In the genomic region with DNA sequence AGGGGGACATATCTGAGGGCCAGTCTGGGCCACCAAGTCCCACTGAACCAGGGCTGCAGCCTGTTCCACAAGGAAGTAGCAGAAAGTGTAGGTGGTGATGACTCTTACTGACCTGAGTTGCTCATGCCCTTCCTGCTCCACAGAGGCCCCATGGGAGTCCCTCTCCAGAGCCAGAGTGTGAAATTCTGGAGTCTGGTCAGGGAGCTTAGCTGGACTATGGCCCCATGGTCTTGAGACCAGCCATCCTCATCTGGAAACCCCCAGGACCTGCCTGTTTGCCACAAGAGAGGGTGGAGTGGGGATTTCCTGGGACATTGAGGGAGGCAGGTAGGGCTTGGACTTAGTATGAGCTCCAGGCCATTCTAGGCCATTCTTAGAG, we compare ENCODE assay signal across 11 cellular contexts. TPM values are rescaled to one million over a fixed set of nuclear protein-coding genes. Genes with fewer than 3 reads are reported as not detected.
DNase-seq lines count a peak whose midpoint lies in the region; ATAC-seq and TF ChIP-seq lines count a peak whose summit lies in the region.
"Had no signal": no experiment of that assay in that cellular context is flagged by ENCODE, and none has a peak within 500 bp of the region (broad histone marks: within the 10 kb centered on the region; RNA-seq: fewer than 3 reads in every experiment).

No MANE protein-coding gene starts in this region.

- peak overlapping the region; percentile 85 for H3K4me3 Mint-ChIP-seq in activated T-helper 17 cell treated with anti-CD3 and anti-CD28 coated beads, Interleukin-2, amount 50 U/mL, for 72 hours
- no peak overlapping the region for H3K4me3 Mint-ChIP-seq in activated naive CD4-positive, alpha-beta T cell treated with anti-CD3 and anti-CD28 coated beads, Interleukin-2, amount 10 ng/mL, durations not matched to agents 7 days and 5 days

- peak overlapping the region; percentile 4 to 82 (median 75); a peak in 20 of 22 replicates for H3K27ac ChIP-seq in BLaER1 treated with 17β-estradiol and CSF1 and Interleukin-3, amounts not matched to agents 10 nM and 100 nM
- peak overlapping the region in 2 of 4 donors; percentile 7 to 17 for H3K27ac ChIP-seq in sigmoid colon

- intact Hi-C loops in mucosa of descending colon (cut with DNase I, micrococcal nuclease) (no loop called here), sigmoid colon (cut with DNase I) (no loop called here)

- H3K27me3 Mint-ChIP-seq in activated T-helper 17 cell treated with anti-CD3 and anti-CD28 coated beads, Interleukin-2, amount 50 U/mL, for 72 hours = no peaks in the 10 kb centered on the region
- H3K27me3 Mint-ChIP-seq in activated naive CD4-positive, alpha-beta T cell treated with anti-CD3 and anti-CD28 coated beads, Interleukin-2, amount 10 ng/mL, durations not matched to agents 7 days and 5 days = peaks cover 65% of the 10 kb centered on the region

- no peaks in the 10 kb centered on the region for H3K9me3 ChIP-seq in BLaER1 treated with 17β-estradiol and CSF1 and Interleukin-3, amounts not matched to agents 10 nM and 100 nM (replicated peaks in 1 of 11)
- H3K9me3 ChIP-seq in mucosa of descending colon (no peaks in the 10 kb centered on the region), sigmoid colon (no peaks in the 10 kb centered on the region)
- H3K9me3 ChIP-seq: BE2C had no signal

- H4K20me1 ChIP-seq in BLaER1 treated with 17β-estradiol and CSF1 and Interleukin-3, amounts not matched to agents 10 nM and 100 nM = peaks cover 0 to 32% (median 12%) of the 10 kb centered on the region in 11 experiments; a peak in 13 of 22 replicates

- no peak for TF ChIP-seq EP300 in sigmoid colon (IDR thresholded peaks at IDR 0.05)

- no peak overlapping the region for H3K27ac Mint-ChIP-seq in activated T-helper 17 cell treated with anti-CD3 and anti-CD28 coated beads, Interleukin-2, amount 50 U/mL, for 72 hours
- no peak overlapping the region for H3K27ac Mint-ChIP-seq in activated naive CD4-positive, alpha-beta T cell treated with anti-CD3 and anti-CD28 coated beads, Interleukin-2, amount 10 ng/mL, durations not matched to agents 7 days and 5 days

- peaks cover 15% of the 10 kb centered on the region for H3K4me1 Mint-ChIP-seq in activated T-helper 17 cell treated with anti-CD3 and anti-CD28 coated beads, Interleukin-2, amount 50 U/mL, for 72 hours
- H3K4me1 Mint-ChIP-seq in activated naive CD4-positive, alpha-beta T cell treated with anti-CD3 and anti-CD28 coated beads, Interleukin-2, amount 10 ng/mL, durations not matched to agents 7 days and 5 days = peaks cover 35% of the 10 kb centered on the region

- TF ChIP-seq CTCF in mucosa of descending colon (IDR thresholded peaks at IDR 0.05) (no peak), sigmoid colon (IDR thresholded peaks at IDR 0.05) (no peak)

- peaks cover 35 to 49% (median 44%) of the 10 kb centered on the region in 10 experiments for H3K4me1 ChIP-seq in BLaER1 treated with 17β-estradiol and CSF1 and Interleukin-3, amounts not matched to agents 10 nM and 100 nM
- H3K4me1 ChIP-seq in mucosa of descending colon (ENCODE audit: low read depth) = peaks cover 20% of the 10 kb centered on the region
- H3K4me1 ChIP-seq in sigmoid colon = peaks cover 0 to 19% (median 18%) of the 10 kb centered on the region in 4 donors

- peaks cover 0 to 6% (median 0%) of the 10 kb centered on the region in 11 experiments; a peak in 5 of 22 replicates for H3K27me3 ChIP-seq in BLaER1 treated with 17β-estradiol and CSF1 and Interleukin-3, amounts not matched to agents 10 nM and 100 nM
- peaks cover 22 to 57% (median 35%) of the 10 kb centered on the region in 3 donors for H3K27me3 ChIP-seq in sigmoid colon

- CTCF ChIA-PET in activated naive CD4-positive, alpha-beta T cell treated with anti-CD3 and anti-CD28 coated beads, Interleukin-2, amount 10 ng/mL, durations not matched to agents 7 days and 5 days (lab: Charles Lee) = interaction anchor here (0.5 to 11.3 kb wide), 3 partner anchors 12 to 535 kb away, joined by 3 to 70 read pairs (median 4); no protein-coding TSS in a partner anchor

- H3K9me3 Mint-ChIP-seq in activated T-helper 17 cell treated with anti-CD3 and anti-CD28 coated beads, Interleukin-2, amount 50 U/mL, for 72 hours = no peaks in the 10 kb centered on the region
- no peaks in the 10 kb centered on the region for H3K9me3 Mint-ChIP-seq in activated naive CD4-positive, alpha-beta T cell treated with anti-CD3 and anti-CD28 coated beads, Interleukin-2, amount 10 ng/mL, durations not matched to agents 7 days and 5 days

- ATAC-seq in HG02588 (IDR thresholded peaks at IDR 0.05; ENCODE audit: unreplicated experiment) = peak; percentile 3
- ATAC-seq in activated T-helper 17 cell treated with anti-CD3 and anti-CD28 coated beads, Interleukin-2, amount 50 U/mL, for 72 hours (replicated peaks) = no peak
- peak; percentile 37 for ATAC-seq in mucosa of descending colon
- ATAC-seq: stimulated activated naive CD8-positive, alpha-beta T cell treated with anti-CD3 and anti-CD28 coated beads, Interleukin-15, Interleukin-2, amounts not matched to agents 100 U/mL and 50 U/mL, for 24 hours had no signal

- no peak for TF ChIP-seq POLR2A in sigmoid colon (IDR thresholded peaks at IDR 0.05)

- H3K4me2 ChIP-seq in BLaER1 treated with 17β-estradiol and CSF1 and Interleukin-3, amounts not matched to agents 10 nM and 100 nM = peak overlapping the region; percentile 77 to 100 (median 95)

- peaks cover 14 to 31% (median 26%) of the 10 kb centered on the region in 11 experiments for H3K36me3 ChIP-seq in BLaER1 treated with 17β-estradiol and CSF1 and Interleukin-3, amounts not matched to agents 10 nM and 100 nM
- H3K36me3 ChIP-seq in mucosa of descending colon (ENCODE audit: low read depth) = no peaks in the 10 kb centered on the region
- H3K36me3 ChIP-seq in sigmoid colon = no peaks in the 10 kb centered on the region
- H3K36me3 ChIP-seq: BE2C had no signal

- H3K4me3 ChIP-seq in BLaER1 treated with 17β-estradiol and CSF1 and Interleukin-3, amounts not matched to agents 10 nM and 100 nM = peak overlapping the region; percentile 8 to 96 (median 90); a peak in 17 of 20 replicates
- H3K4me3 ChIP-seq in mucosa of descending colon (no peak overlapping the region), sigmoid colon (no peak overlapping the region)

- H3K9ac ChIP-seq in BLaER1 treated with 17β-estradiol and CSF1 and Interleukin-3, amounts not matched to agents 10 nM and 100 nM = peak overlapping the region; percentile 48 to 89 (median 84); a peak in 21 of 22 replicates

- peaks cover 6% of the 10 kb centered on the region for H3K36me3 Mint-ChIP-seq in activated T-helper 17 cell treated with anti-CD3 and anti-CD28 coated beads, Interleukin-2, amount 50 U/mL, for 72 hours (ENCODE audit: low read depth)
- no peaks in the 10 kb centered on the region for H3K36me3 Mint-ChIP-seq in activated naive CD4-positive, alpha-beta T cell treated with anti-CD3 and anti-CD28 coated beads, Interleukin-2, amount 10 ng/mL, durations not matched to agents 7 days and 5 days

- peak in 1 of 3 donors; percentile 51 for DNase-seq in mucosa of descending colon
- DNase-seq in sigmoid colon = no peak
- DNase-seq in activated T-cell treated with anti-CD3 and anti-CD28 coated beads for 4 hours = no peak
- no peak for DNase-seq in activated naive CD4-positive, alpha-beta T cell treated with anti-CD3 and anti-CD28 coated beads, Interleukin-2, amount 10 ng/mL, durations not matched to agents 7 days and 5 days
- no peak for DNase-seq in NCI-H82 treated with DMSO at 0.1 percent for 48 hours (lab: John Stamatoyannopoulos, UW; ENCODE audit: unreplicated experiment)
- DNase-seq: stimulated activated naive CD8-positive, alpha-beta T cell treated with anti-CD3 and anti-CD28 coated beads, Interleukin-15, Interleukin-2, amounts not matched to agents 100 U/mL and 50 U/mL, for 24 hours had no signal

RNA-seq across cellular contexts. Expression of a gene that starts 3.0 kb away (rescaled TPM):
- total RNA-seq in activated T-helper 17 cell treated with anti-CD3 and anti-CD28 coated beads, Interleukin-2, amount 50 U/mL, for 72 hours = 10 to 100 TPM in 1 of 2 donors, 1 to 10 TPM in 1; 8.4 to 11.7 TPM
- 100 to 1,000 TPM; 167 to 415 (median 324) TPM for total RNA-seq in mucosa of descending colon
- total RNA-seq in sigmoid colon = 1 to 10 TPM; 1.1 to 3.8 (median 1.9) TPM
- polyA plus RNA-seq in sigmoid colon = 100 to 1,000 TPM in 1 of 3 donors, 10 to 100 TPM in 2; 52.5 to 146 (median 56.5) TPM

RNA-seq across cellular contexts. Expression of a gene that starts 18.3 kb away (rescaled TPM):
- total RNA-seq in activated T-helper 17 cell treated with anti-CD3 and anti-CD28 coated beads, Interleukin-2, amount 50 U/mL, for 72 hours = not detected
- total RNA-seq in mucosa of descending colon = 100 to 1,000 TPM in 2 of 3 donors, 10 to 100 TPM in 1; 57.5 to 186 (median 154) TPM
- not detected for total RNA-seq in sigmoid colon
- 100 to 1,000 TPM; 211 to 395 (median 212) TPM for polyA plus RNA-seq in sigmoid colon
- total RNA-seq: glomerular endothelial cell had no signal

RNA-seq across cellular contexts. Expression of a gene that starts 27.2 kb away (rescaled TPM):
- total RNA-seq in activated T-helper 17 cell treated with anti-CD3 and anti-CD28 coated beads, Interleukin-2, amount 50 U/mL, for 72 hours = under 1 TPM; 0.24 to 0.45 TPM
- total RNA-seq in mucosa of descending colon = 1 to 10 TPM; 1.6 to 6.2 (median 3.5) TPM
- total RNA-seq in sigmoid colon = not detected
- 1 to 10 TPM; 4.8 to 8.1 (median 5.2) TPM for polyA plus RNA-seq in sigmoid colon

RNA-seq across cellular contexts. Expression of a gene that starts 39.6 kb away (rescaled TPM):
- total RNA-seq in activated T-helper 17 cell treated with anti-CD3 and anti-CD28 coated beads, Interleukin-2, amount 50 U/mL, for 72 hours = 10 to 100 TPM; 30.3 to 34.3 TPM
- 10 to 100 TPM; 29.6 to 47.6 (median 36.5) TPM for total RNA-seq in mucosa of descending colon
- total RNA-seq in sigmoid colon = 10 to 100 TPM in 2 of 4 donors, 1 to 10 TPM in 2; 9.1 to 25.8 (median 12.8) TPM
- polyA plus RNA-seq in sigmoid colon = 10 to 100 TPM; 46.5 to 56.4 (median 46.8) TPM

RNA-seq across cellular contexts. Expression of a gene that starts 39.9 kb away (rescaled TPM):
- 10 to 100 TPM; 35.9 to 38.7 TPM for total RNA-seq in activated T-helper 17 cell treated with anti-CD3 and anti-CD28 coated beads, Interleukin-2, amount 50 U/mL, for 72 hours
- total RNA-seq in mucosa of descending colon = 10 to 100 TPM; 22.2 to 37.5 (median 36.5) TPM
- 10 to 100 TPM; 17.5 to 49.6 (median 29.9) TPM for total RNA-seq in sigmoid colon
- 10 to 100 TPM; 14.4 to 32.4 (median 28.7) TPM for polyA plus RNA-seq in sigmoid colon

Comparison
In these comparisons a context has a peak if more than half of its experiments do, and no peak if none do; other contexts are left out.
1. H3K4me3 ChIP-seq: peak in BLaER1 treated with 17β-estradiol and CSF1 and Interleukin-3, amounts not matched to agents 10 nM and 100 nM (10 of 10); none in mucosa of descending colon (single experiment) and sigmoid colon (0 of 4).
2. RNA of a gene that starts 3.0 kb away (total RNA-seq): 167 to 415 TPM in mucosa of descending colon; 8.4 to 11.7 TPM in activated T-helper 17 cell treated with anti-CD3 and anti-CD28 coated beads, Interleukin-2, amount 50 U/mL, for 72 hours and 1.1 to 3.8 TPM in sigmoid colon; every median in the first group is over 10 times any median in the second.
3. RNA of a gene that starts 18.3 kb away (total RNA-seq): 57.5 to 186 TPM in mucosa of descending colon; not detected in sigmoid colon and not detected in activated T-helper 17 cell treated with anti-CD3 and anti-CD28 coated beads, Interleukin-2, amount 50 U/mL, for 72 hours; every median in the first group is over 10 times any median in the second.